Comparison of ENCODE assay signal across 1 cellular context in genomic region chr2:86562891-86563649, GRCh38.
TF ChIP-seq lines count a peak whose summit lies in the region.

CHMP3 (minus strand) TSS chr2:86563443; CDS start chr2:86563348, 95 bp downstream.

TF ChIP-seq in K562, 482 proteins besides CTCF, POLR2A, EP300 and RAD21 (continued from another document and continues in another):
- TF ChIP-seq PCBP1 (IDR thresholded peaks at IDR 0.05; ENCODE audit: low read depth, low read length, poor library complexity, severe bottlenecking) (peak; percentile 45), ZNF174 (CRISPR knock-in tag; IDR thresholded peaks at IDR 0.05) (no peak), FOS (IDR thresholded peaks at IDR 0.05; ENCODE audit: extremely low read depth, insufficient read length) (no peak), ZNF717 (CRISPR knock-in tag; IDR thresholded peaks at IDR 0.05) (0 out of 2 replicates have a peak, but pooled peaks have one; percentile 62), NFE2L1 (tag; IDR thresholded peaks at IDR 0.05; ENCODE audit: borderline replicate concordance, low read depth) (no peak), SETDB1 (IDR thresholded peaks at IDR 0.05; ENCODE audit: low read length) (no peak), TAL1 (IDR thresholded peaks at IDR 0.05) (no peak), GTF3C2 (IDR thresholded peaks at IDR 0.05; ENCODE audit: borderline replicate concordance, extremely low read depth, insufficient read length) (no peak), ZC3H8 (IDR thresholded peaks at IDR 0.05) (peak; percentile 13; the same call in 1 of the 2 replicates), ZBTB5 (IDR thresholded peaks at IDR 0.05) (peak; percentile 83), AFF4 (CRISPR knock-in tag; IDR thresholded peaks at IDR 0.05) (peak; percentile 30; the same call in 1 of the 2 replicates), E4F1 (CRISPR knock-in tag; IDR thresholded peaks at IDR 0.05; ENCODE audit: borderline replicate concordance) (no peak), GATAD2B (IDR thresholded peaks at IDR 0.05; ENCODE audit: borderline replicate concordance) (peak; percentile 62; the same call in 1 of the 2 replicates), ZC3H11A (IDR thresholded peaks at IDR 0.05; ENCODE audit: low read depth, low read length) (no peak), ZNF280A (IDR thresholded peaks at IDR 0.05; ENCODE audit: low read depth, partially characterized antibody) (no peak), E2F1 (CRISPR knock-in tag; IDR thresholded peaks at IDR 0.05) (no peak), MED1 (CRISPR knock-in tag; IDR thresholded peaks at IDR 0.05; ENCODE audit: borderline replicate concordance) (no peak), ZNF311 (CRISPR knock-in tag; IDR thresholded peaks at IDR 0.05) (peak; percentile 75; the same call in 1 of the 2 replicates), NUFIP1 (IDR thresholded peaks at IDR 0.05; ENCODE audit: partially characterized antibody) (peak; percentile 84), CCNT2 (IDR thresholded peaks at IDR 0.05; ENCODE audit: borderline replicate concordance, extremely low read depth, insufficient read length, low read depth, low read length) (no peak), MEF2D (tag; conservative IDR thresholded peaks at IDR 0.05; ENCODE audit: low read depth) (0 out of 2 replicates have a peak, but pooled peaks have one; percentile 82), NRF1 (conservative IDR thresholded peaks at IDR 0.05 in 1 of 2, IDR thresholded peaks at IDR 0.05 in 1 of 2) (peak; percentile 97 to 98), RNF219 (CRISPR knock-in tag; IDR thresholded peaks at IDR 0.05) (no peak), ZNF696 (CRISPR knock-in tag; conservative IDR thresholded peaks at IDR 0.05) (no peak), FOXA1 (IDR thresholded peaks at IDR 0.05; ENCODE audit: borderline replicate concordance) (no peak), ETV1 (tag; conservative IDR thresholded peaks at IDR 0.05; ENCODE audit: low read depth) (peak; percentile 96), FOXO4 (CRISPR knock-in tag; IDR thresholded peaks at IDR 0.05) (0 out of 2 replicates have a peak, but pooled peaks have one; percentile 11), STAT6 (CRISPR knock-in tag; IDR thresholded peaks at IDR 0.05) (no peak), ELF4 (CRISPR knock-in tag; IDR thresholded peaks at IDR 0.05) (peak; percentile 9; the same call in 1 of the 2 replicates), ZNF830 (CRISPR knock-in tag; IDR thresholded peaks at IDR 0.05) (no peak), PTTG1 (tag; IDR thresholded peaks at IDR 0.05; ENCODE audit: low read depth) (no peak), ETS1 (conservative IDR thresholded peaks at IDR 0.05; ENCODE audit: control insufficient read depth, low read depth, low read length) (peak; percentile 79), ZNF586 (CRISPR knock-in tag; conservative IDR thresholded peaks at IDR 0.05) (no peak)
